ENCODE assay signal across 11 cellular contexts in the genomic region with DNA sequence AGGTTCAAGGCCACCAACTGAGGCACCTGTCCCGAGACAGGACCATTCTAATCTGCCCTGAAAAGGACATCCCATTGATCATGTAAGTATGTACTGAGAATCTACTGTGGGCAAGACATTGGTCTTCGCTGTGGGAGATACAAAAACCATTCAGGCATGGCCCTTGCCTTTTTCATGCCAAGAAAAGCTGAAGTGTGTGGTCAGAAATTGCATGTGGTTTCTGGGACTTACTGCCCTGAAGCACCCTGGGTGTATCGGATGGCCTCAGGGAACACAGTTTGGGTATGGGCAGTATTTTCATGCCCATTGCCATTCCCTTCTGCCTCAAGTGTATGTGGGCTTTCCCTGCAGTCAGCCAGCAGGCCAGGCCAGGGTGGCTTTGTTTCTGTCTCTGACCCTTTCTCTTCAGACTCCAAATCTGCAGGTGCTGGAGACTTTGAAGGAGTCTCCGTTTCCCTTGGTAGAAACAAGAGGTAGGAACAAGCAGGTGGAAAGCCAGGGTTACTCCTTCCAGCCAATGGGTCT.
DNase-seq lines count a peak whose midpoint lies in the region; ATAC-seq and TF ChIP-seq lines count a peak whose summit lies in the region.
"Had no signal": no experiment of that assay in that cellular context is flagged by ENCODE, and none has a peak within 500 bp of the region (broad histone marks: within the 10 kb centered on the region; RNA-seq: fewer than 3 reads in every experiment).

No MANE protein-coding gene starts in this region.

- no peak for DNase-seq in activated CD4-positive, alpha-beta memory T cell treated with anti-CD3 and anti-CD28 coated beads, Interleukin-2, amount 10 ng/mL, durations not matched to agents 7 days and 5 days
- DNase-seq in activated CD4-positive, alpha-beta memory T cell treated with anti-CD3 and anti-CD28 coated beads for 36 hours = no peak
- DNase-seq in SK-N-MC (ENCODE audit: low read depth, low spot score) (no peak), NCI-H69 (lab: John Stamatoyannopoulos, UW) (no peak), DMS 273 treated with DMSO at 0.1 percent for 48 hours (lab: John Stamatoyannopoulos, UW) (no peak), H4 (ENCODE audit: low spot score) (no peak)
- DNase-seq: activated CD4-positive, alpha-beta T cell treated with anti-CD3 and anti-CD28 coated beads, Interleukin-2, amount 50 U/mL, for 4 hours; Kasumi-1; right lobe of liver had no signal

- H3K9me3 ChIP-seq in SK-N-MC (ENCODE audit: low read depth, low read length) = no peaks in the 10 kb centered on the region
- H3K9me3 ChIP-seq in gastroesophageal sphincter = no peaks in the 10 kb centered on the region
- no peaks in the 10 kb centered on the region for H3K9me3 ChIP-seq in skeletal muscle satellite cell (replicated peaks; ENCODE audit: low read length)
- H3K9me3 ChIP-seq: right lobe of liver had no signal

- no peaks in the 10 kb centered on the region for H3K36me3 Mint-ChIP-seq in activated CD4-positive, alpha-beta memory T cell treated with anti-CD3 and anti-CD28 coated beads, Interleukin-2, amount 10 ng/mL, durations not matched to agents 7 days and 5 days (ENCODE audit: low read depth)
- H3K36me3 Mint-ChIP-seq in activated CD4-positive, alpha-beta memory T cell treated with anti-CD3 and anti-CD28 coated beads for 36 hours = no peaks in the 10 kb centered on the region

- peak overlapping the region; percentile 73; the same call in 1 of the 2 replicates for H3K4me3 ChIP-seq in SK-N-MC
- H3K4me3 ChIP-seq in gastroesophageal sphincter = no peak overlapping the region
- no peak overlapping the region for H3K4me3 ChIP-seq in skeletal muscle satellite cell (ENCODE audit: low read length)
- H3K4me3 ChIP-seq: right lobe of liver had no signal

- H3K9me3 Mint-ChIP-seq in activated CD4-positive, alpha-beta memory T cell treated with anti-CD3 and anti-CD28 coated beads, Interleukin-2, amount 10 ng/mL, durations not matched to agents 7 days and 5 days = no peaks in the 10 kb centered on the region
- no peaks in the 10 kb centered on the region for H3K9me3 Mint-ChIP-seq in activated CD4-positive, alpha-beta memory T cell treated with anti-CD3 and anti-CD28 coated beads for 36 hours

- H3K27ac Mint-ChIP-seq in activated CD4-positive, alpha-beta memory T cell treated with anti-CD3 and anti-CD28 coated beads, Interleukin-2, amount 10 ng/mL, durations not matched to agents 7 days and 5 days = no peak overlapping the region
- H3K27ac Mint-ChIP-seq in activated CD4-positive, alpha-beta memory T cell treated with anti-CD3 and anti-CD28 coated beads for 36 hours = no peak overlapping the region

- H3K4me1 Mint-ChIP-seq in activated CD4-positive, alpha-beta memory T cell treated with anti-CD3 and anti-CD28 coated beads, Interleukin-2, amount 10 ng/mL, durations not matched to agents 7 days and 5 days = peaks cover 18% of the 10 kb centered on the region
- H3K4me1 Mint-ChIP-seq in activated CD4-positive, alpha-beta memory T cell treated with anti-CD3 and anti-CD28 coated beads for 36 hours (ENCODE audit: low read depth) = peaks cover 25% of the 10 kb centered on the region

- no peak for TF ChIP-seq EP300 in gastroesophageal sphincter (IDR thresholded peaks at IDR 0.05)

- 92% methylated on average over 4 of the region's 4 CpGs; no CpG with 5 or more reads in 1 of the 2 donors for WGBS in gastroesophageal sphincter (ENCODE audit: low coverage in 1 of 2), 2 donors

- intact Hi-C loops in activated CD4-positive, alpha-beta memory T cell treated with anti-CD3 and anti-CD28 coated beads for 36 hours (cut with micrococcal nuclease) = loop anchor here (5.0 kb wide), 2 partner anchors 472 to 572 kb away; a partner anchor contains a TSS

- H3K4me1 ChIP-seq in gastroesophageal sphincter (peaks cover 0 to 48% (median 5%) of the 10 kb centered on the region in 3 donors), skeletal muscle satellite cell (ENCODE audit: control insufficient read depth, insufficient read depth, low read length) (peaks cover 21% of the 10 kb centered on the region)

- H3K4me3 Mint-ChIP-seq in activated CD4-positive, alpha-beta memory T cell treated with anti-CD3 and anti-CD28 coated beads, Interleukin-2, amount 10 ng/mL, durations not matched to agents 7 days and 5 days = peak overlapping the region; percentile 52
- H3K4me3 Mint-ChIP-seq in activated CD4-positive, alpha-beta memory T cell treated with anti-CD3 and anti-CD28 coated beads for 36 hours = no peak overlapping the region

- POLR2A ChIA-PET in activated CD4-positive, alpha-beta memory T cell treated with anti-CD3 and anti-CD28 coated beads, Interleukin-2, amount 10 ng/mL, durations not matched to agents 7 days and 5 days (lab: Charles Lee) = no interaction called here
- POLR2A ChIA-PET in activated CD4-positive, alpha-beta memory T cell treated with anti-CD3 and anti-CD28 coated beads for 36 hours (lab: Charles Lee) = interaction anchor here (1.0 kb wide), 1 partner anchor 369 kb away, joined by 3 read pairs; no protein-coding TSS in a partner anchor

- H3K27ac ChIP-seq in SK-N-MC = no peak overlapping the region
- H3K27ac ChIP-seq in gastroesophageal sphincter = peak overlapping the region in 3 of 4 donors; percentile 86 to 91 (median 89)

- no peak overlapping the region for H3K9ac ChIP-seq in SK-N-MC (ENCODE audit: insufficient read length)
- H3K9ac ChIP-seq in skeletal muscle satellite cell (ENCODE audit: low read depth, low read length) = no peak overlapping the region

- CTCF ChIA-PET in activated CD4-positive, alpha-beta memory T cell treated with anti-CD3 and anti-CD28 coated beads, Interleukin-2, amount 10 ng/mL, durations not matched to agents 7 days and 5 days (lab: Charles Lee) = interaction anchor here (0.6 kb wide), 1 partner anchor 737 kb away, joined by 3 read pairs; no protein-coding TSS in a partner anchor
- CTCF ChIA-PET in activated CD4-positive, alpha-beta memory T cell treated with anti-CD3 and anti-CD28 coated beads for 36 hours (lab: Charles Lee) = no interaction called here

- H3K27me3 Mint-ChIP-seq in activated CD4-positive, alpha-beta memory T cell treated with anti-CD3 and anti-CD28 coated beads, Interleukin-2, amount 10 ng/mL, durations not matched to agents 7 days and 5 days = peaks cover 17% of the 10 kb centered on the region
- peaks cover 1% of the 10 kb centered on the region for H3K27me3 Mint-ChIP-seq in activated CD4-positive, alpha-beta memory T cell treated with anti-CD3 and anti-CD28 coated beads for 36 hours

- TF ChIP-seq CTCF in gastroesophageal sphincter (IDR thresholded peaks at IDR 0.05) = no peak

- peak overlapping the region; percentile 96 for H3K4me2 ChIP-seq in skeletal muscle satellite cell (ENCODE audit: low read length)

- ATAC-seq in gastroesophageal sphincter = no peak
- ATAC-seq: right lobe of liver had no signal

- no peaks in the 10 kb centered on the region for H3K27me3 ChIP-seq in gastroesophageal sphincter
- no peaks in the 10 kb centered on the region for H3K27me3 ChIP-seq in skeletal muscle satellite cell (ENCODE audit: control insufficient read depth, insufficient read depth, low read length)
- H3K27me3 ChIP-seq: right lobe of liver had no signal

- H3K36me3 ChIP-seq in SK-N-MC (ENCODE audit: insufficient read depth, low read length) (no peaks in the 10 kb centered on the region), gastroesophageal sphincter (no peaks in the 10 kb centered on the region), skeletal muscle satellite cell (ENCODE audit: insufficient read depth, low read length) (no peaks in the 10 kb centered on the region)
- H3K36me3 ChIP-seq: right lobe of liver had no signal

- no peak for TF ChIP-seq POLR2A in gastroesophageal sphincter (IDR thresholded peaks at IDR 0.05)
